In genomic region chrX:38991656-38992558, GRCh38 we compare ENCODE assay signal across 29 cellular contexts.
A peak's percentile ranks its signal among the peaks of the same experiment; 100 is the strongest.
DNase-seq lines count a peak whose midpoint lies in the region; ATAC-seq and TF ChIP-seq lines count a peak whose summit lies in the region.
"Had no signal": no experiment of that assay in that cellular context is flagged by ENCODE, and none has a peak within 500 bp of the region (broad histone marks: within the 10 kb centered on the region; RNA-seq: fewer than 3 reads in every experiment).

No MANE protein-coding gene starts in this region.

- H2AFZ ChIP-seq in IMR-90 (replicated peaks; ENCODE audit: low read length, poor library complexity) (no peak overlapping the region), neural progenitor cell (replicated peaks) (no peak overlapping the region)
- H2AFZ ChIP-seq: GM23338 had no signal

- no peak overlapping the region for H2AK5ac ChIP-seq in IMR-90 (ENCODE audit: low read depth, low read length)

- H3K4me3 ChIP-seq in IMR-90 (ENCODE audit: insufficient read depth, low read depth, low read length) (no peak overlapping the region), neural progenitor cell (no peak overlapping the region)
- H3K4me3 ChIP-seq: GM12878, GM23338, left ventricle myocardium inferior, SJCRH30, smooth muscle cell had no signal

- H3K79me2 ChIP-seq in neural progenitor cell (ENCODE audit: low read depth), result no peaks in the 10 kb centered on the region

- H2BK20ac ChIP-seq in IMR-90 (ENCODE audit: low read depth, low read length), result no peak overlapping the region

- no TSS peak for BruUV-seq in IMR-90 (replicated peaks; lab: Mats Ljungman, UMichigan)

- no peak for TF ChIP-seq POLR2A in IMR-90 (IDR thresholded peaks at IDR 0.05; ENCODE audit: low read depth, low read length)

- no peaks in the 10 kb centered on the region for H3K36me3 ChIP-seq in IMR-90 (ENCODE audit: control insufficient read depth, insufficient read depth, low read length)
- no peaks in the 10 kb centered on the region for H3K36me3 ChIP-seq in neural progenitor cell
- H3K36me3 ChIP-seq: BE2C, brain microvascular endothelial cell, left ventricle myocardium inferior, SJCRH30 had no signal

- no peak overlapping the region for H3K4me3 Mint-ChIP-seq in neural progenitor cell
- H3K4me3 Mint-ChIP-seq: activated CD8-positive, alpha-beta T cell treated with anti-CD3 and anti-CD28 coated beads, Interleukin-2, amount 10 ng/mL, durations not matched to agents 7 days and 5 days; activated naive CD4-positive, alpha-beta T cell treated with anti-CD3 and anti-CD28 coated beads, Interleukin-2, amount 50 U/mL, for 24 hours; CD8-positive, alpha-beta memory T cell; GM23338; HFFc6; stimulated activated naive CD8-positive, alpha-beta T cell treated with anti-CD3 and anti-CD28 coated beads, Interleukin-15, amount 100 ng/mL, for 72 hours had no signal

- DNase-seq in EH (ENCODE audit: low read depth), result peak; percentile 11
- peak; percentile 2 for DNase-seq in IMR-90
- DNase-seq in epithelial cell of prostate (ENCODE audit: low read depth, low spot score), result peak; percentile 63
- DNase-seq in neural progenitor cell (ENCODE audit: low spot score), result no peak
- DNase-seq in superior temporal gyrus (ENCODE audit: extremely low spot score), result no peak
- no peak for DNase-seq in ureter (ENCODE audit: low spot score)
- no peak for DNase-seq in NCI-H510A (lab: John Stamatoyannopoulos, UW)
- DNase-seq in cerebellar cortex (ENCODE audit: low spot score), result no peak
- DNase-seq: activated CD4-positive, alpha-beta T cell treated with anti-CD3 and anti-CD28 coated beads for 4 hours; activated CD8-positive, alpha-beta T cell treated with anti-CD3 and anti-CD28 coated beads, Interleukin-2, amount 10 ng/mL, durations not matched to agents 7 days and 5 days; amniotic stem cell; BE2C; brain microvascular endothelial cell; CD8-positive, alpha-beta memory T cell; HFFc6; left ventricle myocardium inferior; NCI-H2029 treated with DMSO at 0.1 percent for 48 hours; NCI-H345; NCI-H774; SJCRH30; stimulated activated naive CD8-positive, alpha-beta T cell treated with anti-CD3 and anti-CD28 coated beads, Interleukin-15, amount 100 ng/mL, for 72 hours; SW 1271 had no signal

- H2BK120ac ChIP-seq in IMR-90 (ENCODE audit: low read depth, low read length), result no peak overlapping the region

- H2BK15ac ChIP-seq in IMR-90 (ENCODE audit: low read depth, low read length), result no peak overlapping the region

- H3K27me3 ChIP-seq in IMR-90 (ENCODE audit: control insufficient read depth, insufficient read depth, low read length) (peaks cover 9% of the 10 kb centered on the region), neural progenitor cell (no peaks in the 10 kb centered on the region)
- H3K27me3 ChIP-seq: BE2C, brain microvascular endothelial cell, SJCRH30 had no signal

- CTCF ChIA-PET in IMR-90 (lab: Yijun Ruan, JAX), result no interaction called here

- peaks cover 5% of the 10 kb centered on the region for H3K27me3 Mint-ChIP-seq in neural progenitor cell (ENCODE audit: insufficient read depth, low read depth)
- H3K27me3 Mint-ChIP-seq: activated naive CD4-positive, alpha-beta T cell treated with anti-CD3 and anti-CD28 coated beads, Interleukin-2, amount 50 U/mL, for 24 hours; stimulated activated naive CD8-positive, alpha-beta T cell treated with anti-CD3 and anti-CD28 coated beads, Interleukin-15, amount 100 ng/mL, for 72 hours had no signal

- H3K4me1 ChIP-seq in IMR-90 (ENCODE audit: control insufficient read depth, insufficient read depth, low read length) (no peaks in the 10 kb centered on the region), neural progenitor cell (no peaks in the 10 kb centered on the region)
- H3K4me1 ChIP-seq: left ventricle myocardium inferior, SJCRH30 had no signal

- no peak overlapping the region for H3K4ac ChIP-seq in IMR-90 (ENCODE audit: low read depth, low read length)

- no peaks in the 10 kb centered on the region for H3K9me3 ChIP-seq in IMR-90 (ENCODE audit: control insufficient read depth, insufficient read depth, low read length)
- no peaks in the 10 kb centered on the region for H3K9me3 ChIP-seq in neural progenitor cell (ENCODE audit: low read depth)
- H3K9me3 ChIP-seq: BE2C, left ventricle myocardium inferior, SJCRH30 had no signal

- H3K4me1 Mint-ChIP-seq in neural progenitor cell, result peaks cover 7% of the 10 kb centered on the region
- H3K4me1 Mint-ChIP-seq: activated naive CD4-positive, alpha-beta T cell treated with anti-CD3 and anti-CD28 coated beads, Interleukin-2, amount 50 U/mL, for 24 hours; CD8-positive, alpha-beta memory T cell; GM23338; stimulated activated naive CD8-positive, alpha-beta T cell treated with anti-CD3 and anti-CD28 coated beads, Interleukin-15, amount 100 ng/mL, for 72 hours had no signal

- no peak overlapping the region for H4K91ac ChIP-seq in IMR-90 (ENCODE audit: insufficient read depth, low read depth, low read length)

- H3K23ac ChIP-seq in IMR-90 (ENCODE audit: low read depth, low read length), result no peak overlapping the region

- H3K18ac ChIP-seq in IMR-90 (ENCODE audit: low read depth, low read length), result no peak overlapping the region

- no peak overlapping the region for H3K14ac ChIP-seq in IMR-90 (replicated peaks; ENCODE audit: low read depth, low read length)

- no CpG with 5 or more reads among the region's 7 CpGs for WGBS in IMR-90 (ENCODE audit: extremely low coverage in 2 of 2, insufficient read length in 1 of 2), 2 experiments

- no peak overlapping the region for H2BK5ac ChIP-seq in IMR-90 (ENCODE audit: low read depth, low read length, poor library complexity, severe bottlenecking)

- no peak overlapping the region for H2AK9ac ChIP-seq in IMR-90 (replicated peaks; ENCODE audit: low read depth, low read length, poor library complexity)

- POLR2A ChIA-PET in IMR-90 (lab: Charles Lee; ENCODE audit: unreplicated experiment), result no interaction called here

- H4K5ac ChIP-seq in IMR-90 (ENCODE audit: low read depth, low read length), result no peak overlapping the region

- TF ChIP-seq RAD21 in IMR-90 (IDR thresholded peaks at IDR 0.05; ENCODE audit: low read length), result no peak

- H3K9me3 Mint-ChIP-seq in neural progenitor cell, result peaks cover 3% of the 10 kb centered on the region
- H3K9me3 Mint-ChIP-seq: activated naive CD4-positive, alpha-beta T cell treated with anti-CD3 and anti-CD28 coated beads, Interleukin-2, amount 50 U/mL, for 24 hours; activated T-helper 2 cell treated with anti-CD3 and anti-CD28 coated beads, Interferon-gamma antibody, Interleukin-2, Interleukin-4, amounts not matched to agents 10 μg/mL and 5 μg/mL and 100 μg/mL, durations not matched to agents 14 hours and 24 hours and 36 hours; CD8-positive, alpha-beta memory T cell; GM23338; HFFc6; stimulated activated naive CD8-positive, alpha-beta T cell treated with anti-CD3 and anti-CD28 coated beads, Interleukin-15, amount 100 ng/mL, for 72 hours had no signal

- H3K4me2 ChIP-seq in IMR-90 (ENCODE audit: low read depth, low read length) (no peak overlapping the region), neural progenitor cell (no peak overlapping the region)
- H3K4me2 ChIP-seq: GM23338, KMS-11, smooth muscle cell had no signal

- TF ChIP-seq CTCF in IMR-90 (conservative IDR thresholded peaks at IDR 0.05; ENCODE audit: low read depth, low read length) (no peak), neural progenitor cell (IDR thresholded peaks at IDR 0.05) (no peak)

- in situ Hi-C loops in IMR-90 (cut with MboI; ENCODE audit: low sequenced_read_pairs), result loop anchor here (10.0 kb wide), 1 partner anchor 227 kb away; no protein-coding TSS in a partner anchor

- H3K79me1 ChIP-seq in IMR-90 (ENCODE audit: low read depth in 1 of 2, low read length in 2 of 2), result no peaks in the 10 kb centered on the region

- no peak for ATAC-seq in IMR-90 (ENCODE audit: low read depth)
- ATAC-seq: activated CD8-positive, alpha-beta T cell treated with anti-CD3 and anti-CD28 coated beads, Interleukin-2, amount 10 ng/mL, durations not matched to agents 7 days and 5 days; GM12878; GM23338; stimulated activated naive CD8-positive, alpha-beta T cell treated with anti-CD3 and anti-CD28 coated beads, Interleukin-15, amount 100 ng/mL, for 72 hours had no signal

- H3K56ac ChIP-seq in IMR-90 (ENCODE audit: extremely low read depth, insufficient read depth, low read length), result no peak overlapping the region

- H3K36me3 Mint-ChIP-seq in neural progenitor cell, result no peaks in the 10 kb centered on the region
- H3K36me3 Mint-ChIP-seq: CD8-positive, alpha-beta memory T cell had no signal

- intact Hi-C loops in IMR-90 (cut with micrococcal nuclease), result no loop called here

- H3K9me1 ChIP-seq in IMR-90 (ENCODE audit: insufficient read depth, low read length), result no peaks in the 10 kb centered on the region

- H3K9ac ChIP-seq in IMR-90 (ENCODE audit: low read depth, low read length) (no peak overlapping the region), neural progenitor cell (no peak overlapping the region)
- H3K9ac ChIP-seq: KMS-11 had no signal

- H3K27ac ChIP-seq in IMR-90 (ENCODE audit: insufficient read depth, low read length) (no peak overlapping the region), epithelial cell of prostate (peak overlapping the region; percentile 80), neural progenitor cell (no peak overlapping the region)
- H3K27ac ChIP-seq: brain microvascular endothelial cell, KMS-11, left ventricle myocardium inferior, SJCRH30, VCaP had no signal

- H3K27ac Mint-ChIP-seq in neural progenitor cell, result peak overlapping the region; percentile 77
- H3K27ac Mint-ChIP-seq: activated CD8-positive, alpha-beta T cell treated with anti-CD3 and anti-CD28 coated beads, Interleukin-2, amount 10 ng/mL, durations not matched to agents 7 days and 5 days; activated naive CD4-positive, alpha-beta T cell treated with anti-CD3 and anti-CD28 coated beads, Interleukin-2, amount 50 U/mL, for 24 hours; activated T-helper 2 cell treated with anti-CD3 and anti-CD28 coated beads, Interferon-gamma antibody, Interleukin-2, Interleukin-4, amounts not matched to agents 10 μg/mL and 5 μg/mL and 100 μg/mL, durations not matched to agents 14 hours and 24 hours and 36 hours; CD8-positive, alpha-beta memory T cell; GM23338; HFFc6; stimulated activated naive CD8-positive, alpha-beta T cell treated with anti-CD3 and anti-CD28 coated beads, Interleukin-15, amount 100 ng/mL, for 72 hours had no signal

- H4K20me1 ChIP-seq in IMR-90 (ENCODE audit: insufficient read depth, low read length) (no peaks in the 10 kb centered on the region), neural progenitor cell (ENCODE audit: low read depth) (no peaks in the 10 kb centered on the region)

- H4K8ac ChIP-seq in IMR-90 (ENCODE audit: low read depth in 2 of 2, low read length in 2 of 2), result no peak overlapping the region

- dilution Hi-C loops in IMR-90 (cut with HindIII; ENCODE audit: low sequenced_read_pairs, unreplicated experiment), result no loop called here

- H3F3A ChIP-seq in neural progenitor cell (ENCODE audit: low read depth), result no peaks in the 10 kb centered on the region

TF ChIP-seq in IMR-90, 13 proteins besides CTCF, POLR2A, EP300 and RAD21 (continues in another document):
- no peak for TF ChIP-seq CHD1 (IDR thresholded peaks at IDR 0.05; ENCODE audit: low read depth, low read length)
- TF ChIP-seq SMC3 (IDR thresholded peaks at IDR 0.05; ENCODE audit: low read depth, low read length), result no peak
- no peak for TF ChIP-seq MAZ (IDR thresholded peaks at IDR 0.05; ENCODE audit: borderline replicate concordance, low read depth, low read length)
- no peak for TF ChIP-seq BHLHE40 (IDR thresholded peaks at IDR 0.05; ENCODE audit: low read depth, low read length)
- no peak for TF ChIP-seq FOS (IDR thresholded peaks at IDR 0.05; ENCODE audit: low read depth, low read length)

Comparison
In these comparisons a context has a peak if more than half of its experiments do, and no peak if none do; other contexts are left out.
1. DNase-seq: peak in EH (single experiment), IMR-90 (single experiment) and epithelial cell of prostate (single experiment); none in neural progenitor cell (single experiment), superior temporal gyrus (single experiment), ureter (single experiment), NCI-H510A (single experiment) and cerebellar cortex (single experiment).